Comparison of ENCODE assay signal across 10 cellular contexts in the genomic region with DNA sequence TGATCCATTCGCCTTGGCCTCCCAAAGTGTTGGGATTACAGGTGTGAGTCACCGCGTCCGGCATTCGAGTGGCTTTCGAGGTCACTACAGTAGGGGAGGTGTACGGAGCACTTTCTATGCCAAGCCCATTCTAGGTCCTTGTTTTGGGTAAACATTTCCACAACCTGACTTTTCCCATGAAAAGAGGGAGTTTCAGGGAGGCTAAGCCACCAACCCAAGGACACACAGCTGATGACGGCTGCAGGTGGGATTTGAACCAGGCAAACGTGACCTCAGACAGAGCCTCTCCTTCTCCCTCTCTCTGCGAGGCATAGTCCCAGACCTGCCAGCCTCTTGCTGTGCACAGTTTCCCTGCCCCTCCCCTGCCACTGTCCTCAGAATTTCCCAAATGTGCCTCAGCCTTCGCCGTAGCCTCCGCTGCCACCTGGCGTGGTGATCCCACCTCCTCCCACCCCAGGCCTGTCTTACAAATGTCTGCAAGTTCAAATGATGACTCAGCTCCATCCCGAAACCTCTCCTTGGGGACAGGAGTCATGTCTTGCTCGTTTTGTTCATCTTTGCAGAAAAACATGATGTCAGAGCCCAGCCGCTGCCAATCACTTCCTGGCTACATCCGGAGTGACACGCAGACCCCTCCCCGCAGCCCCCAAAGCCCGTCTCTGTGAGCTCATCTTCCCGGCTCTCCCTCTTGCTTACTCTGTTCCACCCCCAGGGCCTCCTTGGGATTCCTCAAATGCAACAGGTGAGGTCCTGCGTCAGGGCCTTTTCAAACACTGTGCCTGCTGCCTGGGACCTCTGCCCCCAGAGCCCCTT. TPM values are rescaled to one million over a fixed set of nuclear protein-coding genes. Genes with fewer than 3 reads are reported as not detected.
DNase-seq lines count a peak whose midpoint lies in the region; ATAC-seq lines count a peak whose summit lies in the region.
"Had no signal": no experiment of that assay in that cellular context is flagged by ENCODE, and none has a peak within 500 bp of the region (broad histone marks: within the 10 kb centered on the region; RNA-seq: fewer than 3 reads in every experiment).

No MANE protein-coding gene starts in this region.

- H3K36me3 ChIP-seq in CD4-positive, CD25-positive, alpha-beta regulatory T cell (ENCODE audit: control insufficient read depth, insufficient read depth, low read length) = no peaks in the 10 kb centered on the region
- H3K36me3 ChIP-seq: upper lobe of left lung had no signal

- peaks cover 7% of the 10 kb centered on the region for H3K4me1 ChIP-seq in CD4-positive, CD25-positive, alpha-beta regulatory T cell (ENCODE audit: control insufficient read depth, insufficient read depth, low read length, poor library complexity, severe bottlenecking)

- no peaks in the 10 kb centered on the region for H3K27me3 ChIP-seq in CD4-positive, CD25-positive, alpha-beta regulatory T cell (ENCODE audit: control insufficient read depth, insufficient read depth, low read length)
- H3K27me3 ChIP-seq: upper lobe of left lung had no signal

- peaks cover 0 to 1% (median 0%) of the 10 kb centered on the region in 7 donors for H3K9me3 Mint-ChIP-seq in CD4-positive, CD25-positive, alpha-beta regulatory T cell
- H3K9me3 Mint-ChIP-seq in activated T-cell treated with anti-CD3 and anti-CD28 coated beads, Interleukin-2, amount 50 U/mL, for 24 hours = no peaks in the 10 kb centered on the region

- DNase-seq in CD4-positive, CD25-positive, alpha-beta regulatory T cell = peak in 1 of 3 donors; percentile 45
- peak; percentile 65 for DNase-seq in HPDE6-E6E7 (ENCODE audit: extremely low spot score)
- DNase-seq in activated T-cell treated with anti-CD3 and anti-CD28 coated beads, Interleukin-2, amount 50 U/mL, for 24 hours = peak; percentile 55
- peak; percentile 51 for DNase-seq in left kidney (ENCODE audit: low read depth, low spot score)
- no peak for DNase-seq in left colon
- DNase-seq in GM19238 (ENCODE audit: insufficient read length, low spot score) = no peak
- no peak for DNase-seq in NOMO-1 treated with dmso at 0.1 percent for 144 hours (lab: John Stamatoyannopoulos, UW; ENCODE audit: unreplicated experiment)
- DNase-seq: NCI-H1417 treated with DMSO at 0.1 percent for 48 hours had no signal

- H3K27me3 Mint-ChIP-seq in CD4-positive, CD25-positive, alpha-beta regulatory T cell = no peaks in the 10 kb centered on the region
- H3K27me3 Mint-ChIP-seq in activated T-cell treated with anti-CD3 and anti-CD28 coated beads, Interleukin-2, amount 50 U/mL, for 24 hours = no peaks in the 10 kb centered on the region

- no peak overlapping the region for H3K4me3 ChIP-seq in CD4-positive, CD25-positive, alpha-beta regulatory T cell (ENCODE audit: low read depth, low read length)
- H3K4me3 ChIP-seq: upper lobe of left lung had no signal

- H3K4me3 Mint-ChIP-seq in CD4-positive, CD25-positive, alpha-beta regulatory T cell = peak overlapping the region in 3 of 4 donors; percentile 10 to 81 (median 41)
- no peak overlapping the region for H3K4me3 Mint-ChIP-seq in activated T-cell treated with anti-CD3 and anti-CD28 coated beads, Interleukin-2, amount 50 U/mL, for 24 hours

- intact Hi-C loops in left colon (cut with DNase I, micrococcal nuclease) = no loop called here

- no peaks in the 10 kb centered on the region for H3K9me3 ChIP-seq in CD4-positive, CD25-positive, alpha-beta regulatory T cell (ENCODE audit: control insufficient read depth in 2 of 2, low read length in 2 of 2)
- H3K9me3 ChIP-seq: upper lobe of left lung had no signal

- ATAC-seq in CD4-positive, CD25-positive, alpha-beta regulatory T cell (ENCODE audit: low read depth in 2 of 2) = no peak
- ATAC-seq in left colon (no peak), HG02798 (IDR thresholded peaks at IDR 0.05; ENCODE audit: poor library complexity, unreplicated experiment) (no peak)

- H3K4me1 Mint-ChIP-seq in CD4-positive, CD25-positive, alpha-beta regulatory T cell = peaks cover 0 to 6% (median 0%) of the 10 kb centered on the region in 4 donors
- peaks cover 15% of the 10 kb centered on the region for H3K4me1 Mint-ChIP-seq in activated T-cell treated with anti-CD3 and anti-CD28 coated beads, Interleukin-2, amount 50 U/mL, for 24 hours (ENCODE audit: low read depth)

- H3K36me3 Mint-ChIP-seq in CD4-positive, CD25-positive, alpha-beta regulatory T cell = no peaks in the 10 kb centered on the region
- H3K36me3 Mint-ChIP-seq in activated T-cell treated with anti-CD3 and anti-CD28 coated beads, Interleukin-2, amount 50 U/mL, for 24 hours (ENCODE audit: low read depth) = no peaks in the 10 kb centered on the region

- H3K27ac Mint-ChIP-seq in CD4-positive, CD25-positive, alpha-beta regulatory T cell = no peak overlapping the region
- peak overlapping the region; percentile 77 for H3K27ac Mint-ChIP-seq in activated T-cell treated with anti-CD3 and anti-CD28 coated beads, Interleukin-2, amount 50 U/mL, for 24 hours

- no peak overlapping the region for H3K27ac ChIP-seq in CD4-positive, CD25-positive, alpha-beta regulatory T cell (ENCODE audit: insufficient read depth, low read length, poor library complexity, severe bottlenecking)
- H3K27ac ChIP-seq: upper lobe of left lung had no signal

RNA-seq across cellular contexts. Expression of gene GADD45B, which starts 6.6 kb away (rescaled TPM):
- total RNA-seq in CD4-positive, CD25-positive, alpha-beta regulatory T cell = 191 TPM
- 10 to 100 TPM; 53.4 to 70.2 (median 63.3) TPM for polyA plus RNA-seq in CD4-positive, CD25-positive, alpha-beta regulatory T cell
- 10 to 100 TPM; 44.4 to 53.8 TPM for total RNA-seq in left colon

RNA-seq across cellular contexts. Expression of gene LMNB2, which starts 12.5 kb away (rescaled TPM):
- total RNA-seq in CD4-positive, CD25-positive, alpha-beta regulatory T cell = 16.0 TPM
- 1 to 10 TPM; 3.8 to 7.5 (median 4.8) TPM for polyA plus RNA-seq in CD4-positive, CD25-positive, alpha-beta regulatory T cell
- 10 to 100 TPM; 23.6 to 43.9 TPM for total RNA-seq in left colon

RNA-seq across cellular contexts. Expression of gene TIMM13, which starts 41.9 kb away (rescaled TPM):
- 24.6 TPM for total RNA-seq in CD4-positive, CD25-positive, alpha-beta regulatory T cell
- 10 to 100 TPM; 49.7 to 62.5 (median 59.4) TPM for polyA plus RNA-seq in CD4-positive, CD25-positive, alpha-beta regulatory T cell
- total RNA-seq in left colon = 100 to 1,000 TPM in 1 of 2 donors, 10 to 100 TPM in 1; 90.2 to 129 TPM

Comparison
In these comparisons a context has a peak if more than half of its experiments do, and no peak if none do; other contexts are left out.
1. DNase-seq: peak in HPDE6-E6E7 (single experiment), activated T-cell treated with anti-CD3 and anti-CD28 coated beads, Interleukin-2, amount 50 U/mL, for 24 hours (single experiment) and left kidney (single experiment); none in left colon (0 of 2), GM19238 (single experiment) and NOMO-1 treated with dmso at 0.1 percent for 144 hours (single experiment).